28 cellular contexts compared by ENCODE assay signal in the genomic region with DNA sequence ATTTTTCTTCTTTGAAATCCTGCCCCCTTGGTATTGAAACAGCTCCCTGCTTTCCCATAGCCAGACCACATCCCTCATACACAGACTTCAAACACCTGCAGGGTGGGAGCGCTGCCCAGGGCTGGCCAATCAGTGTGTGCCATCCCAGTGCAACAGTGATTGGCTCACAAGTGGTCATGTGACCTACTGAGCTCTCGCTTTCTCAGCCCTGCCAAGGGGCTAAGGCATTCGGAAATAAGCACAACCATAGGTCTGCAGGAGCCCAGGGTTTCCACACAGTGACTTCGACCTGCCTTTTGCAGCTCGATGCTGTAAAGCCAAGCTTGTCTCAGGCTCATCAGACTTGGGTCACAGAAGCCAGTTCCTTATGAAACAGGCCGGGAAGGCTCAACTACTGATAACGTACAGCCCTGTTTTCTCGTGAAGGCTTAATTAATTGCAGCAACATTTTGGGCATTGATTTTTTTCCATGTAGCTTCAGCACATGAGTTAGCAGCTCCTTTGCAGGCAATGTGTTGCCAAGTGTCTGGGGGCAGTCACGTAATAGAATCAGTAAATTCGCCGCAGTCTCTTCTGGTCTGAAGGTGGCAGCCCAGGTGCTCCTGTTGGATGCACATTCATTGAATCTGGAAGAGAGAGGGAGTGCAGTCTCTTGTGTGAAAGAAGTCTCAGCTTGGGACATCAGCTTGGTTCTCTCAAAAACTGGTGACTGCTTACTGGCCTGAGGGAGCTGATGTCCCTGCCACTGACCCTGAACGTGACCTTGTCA.
A peak's percentile ranks its signal among the peaks of the same experiment; 100 is the strongest.
DNase-seq lines count a peak whose midpoint lies in the region; ATAC-seq, FAIRE-seq and TF ChIP-seq lines count a peak whose summit lies in the region.
"Had no signal": no experiment of that assay in that cellular context is flagged by ENCODE, and none has a peak within 500 bp of the region (broad histone marks: within the 10 kb centered on the region; RNA-seq: fewer than 3 reads in every experiment).

No MANE protein-coding gene starts in this region.

- H3K9me1 ChIP-seq in K562 (ENCODE audit: control insufficient read depth, insufficient read depth, low read length): no peaks in the 10 kb centered on the region

- TF ChIP-seq CTCF in K562 (IDR thresholded peaks at IDR 0.05 in 2 of 3, conservative IDR thresholded peaks at IDR 0.05 in 1 of 3; ENCODE audit: insufficient read depth in 2 of 3, low read depth in 1 of 3, low read length in 3 of 3): no peak
- TF ChIP-seq CTCF in nephron progenitor cell (IDR thresholded peaks at IDR 0.05): no peak
- TF ChIP-seq CTCF in esophagus squamous epithelium (IDR thresholded peaks at IDR 0.05): no peak
- no peak for TF ChIP-seq CTCF in hepatocyte (IDR thresholded peaks at IDR 0.05; ENCODE audit: poor library complexity)

- CTCF ChIA-PET in K562 (lab: Yijun Ruan, JAX; ENCODE audit: low intra/inter-chr PET ratio): no interaction called here

- no peak for FAIRE-seq in K562 (lab: Jason Lieb, UNC)
- FAIRE-seq: GM12891, RCC 7860, small intestine had no signal

- no peak for TF ChIP-seq EP300 in K562 (IDR thresholded peaks at IDR 0.05; ENCODE audit: low read length)

- no peak for ATAC-seq in K562
- ATAC-seq: gastrocnemius medialis, HCT116, left colon had no signal

- intact Hi-C loops in K562 (cut with micrococcal nuclease) (no loop called here), esophagus squamous epithelium (cut with DNase I) (no loop called here)

- TF ChIP-seq POLR2A in K562 (conservative IDR thresholded peaks at IDR 0.05): no peak
- no peak for TF ChIP-seq POLR2A in esophagus squamous epithelium (IDR thresholded peaks at IDR 0.05)

- no peak overlapping the region for H3K27ac Mint-ChIP-seq in nephron progenitor cell
- H3K27ac Mint-ChIP-seq: activated naive CD4-positive, alpha-beta T cell treated with anti-CD3 and anti-CD28 coated beads, Interleukin-2, amount 10 ng/mL, durations not matched to agents 7 days and 5 days; mesothelial cell of epicardium; nephron had no signal

- H3K27ac ChIP-seq in K562 (ENCODE audit: extremely low read depth, low read depth, low read length) (no peak overlapping the region), esophagus squamous epithelium (no peak overlapping the region), hepatocyte (no peak overlapping the region)
- H3K27ac ChIP-seq: C4-2B, gastrocnemius medialis, tibial artery had no signal

- DNase-seq in ELF-1 (ENCODE audit: low read depth, low spot score): peak; percentile 30
- peak; percentile 5 for DNase-seq in NCI-H69 (lab: John Stamatoyannopoulos, UW)
- DNase-seq in K562 (ENCODE audit: extremely low read depth in 1 of 4, low spot score in 3 of 4): no peak
- DNase-seq in nephron progenitor cell: peak; percentile 13
- DNase-seq in HK-2 (ENCODE audit: unreplicated experiment): no peak
- no peak for DNase-seq in esophagus squamous epithelium (lab: John Stamatoyannopoulos, UW)
- DNase-seq in hepatocyte (ENCODE audit: low spot score): no peak
- no peak for DNase-seq in NCI-H128 (lab: John Stamatoyannopoulos, UW; ENCODE audit: unreplicated experiment)
- DNase-seq: activated CD4-positive, CD25-positive, alpha-beta regulatory T cell treated with anti-CD3 and anti-CD28 coated beads, Interleukin-2, amount 50 U/mL, for 72 hours; activated CD8-positive, alpha-beta memory T cell treated with anti-CD3 and anti-CD28 coated beads for 24 hours; activated naive CD4-positive, alpha-beta T cell treated with anti-CD3 and anti-CD28 coated beads, Interleukin-2, amount 10 ng/mL, durations not matched to agents 7 days and 5 days; activated T-cell treated with anti-CD3 and anti-CD28 coated beads, Interleukin-2, amount 50 U/mL, for 48 hours; DMS 273 treated with DMSO at 0.1 percent for 48 hours; effector CD4-positive, alpha-beta T cell; gastrocnemius medialis; left colon; NCI-H1436 treated with DMSO at 0.1 percent for 48 hours; NCI-H2171 treated with DMSO at 0.1 percent for 48 hours; small intestine; stimulated activated naive CD4-positive, alpha-beta T cell treated with Interleukin-2 at 50 U/mL for 16 hours; tibial artery had no signal

- no peaks in the 10 kb centered on the region for H3K36me3 ChIP-seq in K562 (ENCODE audit: control insufficient read depth, insufficient read depth, low read length)
- H3K36me3 ChIP-seq in esophagus squamous epithelium: no peaks in the 10 kb centered on the region
- H3K36me3 ChIP-seq in hepatocyte (replicated peaks; ENCODE audit: insufficient read depth, low read depth): no peaks in the 10 kb centered on the region
- H3K36me3 ChIP-seq: gastrocnemius medialis, tibial artery had no signal

- H3K4me3 Mint-ChIP-seq in nephron progenitor cell: no peak overlapping the region
- H3K4me3 Mint-ChIP-seq: activated naive CD4-positive, alpha-beta T cell treated with anti-CD3 and anti-CD28 coated beads, Interleukin-2, amount 10 ng/mL, durations not matched to agents 7 days and 5 days; central memory CD8-positive, alpha-beta T cell; mesothelial cell of epicardium; nephron had no signal

- H3K9me2 ChIP-seq in hepatocyte (replicated peaks; ENCODE audit: insufficient read depth): no peaks in the 10 kb centered on the region

- peaks cover under 1% of the 10 kb centered on the region for H3K9me3 Mint-ChIP-seq in nephron progenitor cell
- H3K9me3 Mint-ChIP-seq: mesothelial cell of epicardium, nephron had no signal

- H2AFZ ChIP-seq in K562 (ENCODE audit: low read depth, low read length) (no peak overlapping the region), hepatocyte (no peak overlapping the region)

- H3K4me1 ChIP-seq in K562 (replicated peaks in 1 of 2; ENCODE audit: control insufficient read depth in 2 of 2, insufficient read depth in 2 of 2, low read length in 2 of 2): no peaks in the 10 kb centered on the region
- no peaks in the 10 kb centered on the region for H3K4me1 ChIP-seq in esophagus squamous epithelium
- H3K4me1 ChIP-seq in hepatocyte (ENCODE audit: insufficient read depth): no peaks in the 10 kb centered on the region
- H3K4me1 ChIP-seq: gastrocnemius medialis, tibial artery had no signal

- WGBS in K562 (ENCODE audit: insufficient coverage, low coverage, missing lambda C conversion rate): under 1% methylated on average over 12 of the region's 12 CpGs
- WGBS in esophagus squamous epithelium, 2 donors: 72 to 76% methylated on average over 9 to 10 of the region's 12 CpGs
- WGBS in hepatocyte (ENCODE audit: low lambda C conversion rate, missing lambda C conversion rate): 78% methylated on average over 12 of the region's 12 CpGs

- no peak for TF ChIP-seq RAD21 in K562 (CRISPR knock-in tag; conservative IDR thresholded peaks at IDR 0.05 in 1 of 2, IDR thresholded peaks at IDR 0.05 in 1 of 2)

- POLR2A ChIA-PET in K562 (lab: Yijun Ruan, JAX): interaction anchor here (0.7 kb wide), 1 partner anchor 847 kb away, joined by 3 read pairs; no protein-coding TSS in a partner anchor

- H3K4me2 ChIP-seq in K562 (ENCODE audit: insufficient read depth, low read length) (no peak overlapping the region), hepatocyte (no peak overlapping the region)

- no peak overlapping the region for H3K9ac ChIP-seq in K562 (ENCODE audit: insufficient read depth in 1 of 2, low read depth in 2 of 2, low read length in 2 of 2)

- H3K4me1 Mint-ChIP-seq in nephron progenitor cell: peaks cover 17% of the 10 kb centered on the region
- H3K4me1 Mint-ChIP-seq: activated naive CD4-positive, alpha-beta T cell treated with anti-CD3 and anti-CD28 coated beads, Interleukin-2, amount 10 ng/mL, durations not matched to agents 7 days and 5 days; central memory CD8-positive, alpha-beta T cell; mesothelial cell of epicardium; nephron had no signal

- H3K27me3 Mint-ChIP-seq in nephron progenitor cell (ENCODE audit: low read depth, poor library complexity): peaks cover 16% of the 10 kb centered on the region
- H3K27me3 Mint-ChIP-seq: activated naive CD4-positive, alpha-beta T cell treated with anti-CD3 and anti-CD28 coated beads, Interleukin-2, amount 10 ng/mL, durations not matched to agents 7 days and 5 days; central memory CD8-positive, alpha-beta T cell had no signal

- H4K20me1 ChIP-seq in K562 (replicated peaks; ENCODE audit: control insufficient read depth, insufficient read depth, low read length) (no peaks in the 10 kb centered on the region), hepatocyte (ENCODE audit: insufficient read depth, poor library complexity, severe bottlenecking) (no peaks in the 10 kb centered on the region)

- H3K4me3 ChIP-seq in K562 (no peak overlapping the region), esophagus squamous epithelium (no peak overlapping the region), hepatocyte (no peak overlapping the region)
- H3K4me3 ChIP-seq: gastrocnemius medialis, tibial artery had no signal

- H3K79me2 ChIP-seq in K562 (ENCODE audit: control insufficient read depth, insufficient read depth, low read length) (no peaks in the 10 kb centered on the region), hepatocyte (no peaks in the 10 kb centered on the region)

- H3K27me3 ChIP-seq in K562 (ENCODE audit: control insufficient read depth in 2 of 2, insufficient read depth in 2 of 2, low read length in 2 of 2) (no peaks in the 10 kb centered on the region), esophagus squamous epithelium (no peaks in the 10 kb centered on the region), hepatocyte (no peaks in the 10 kb centered on the region)
- H3K27me3 ChIP-seq: gastrocnemius medialis, tibial artery had no signal

- no TSS peak for BruUV-seq in K562 (replicated peaks; lab: Mats Ljungman, UMichigan)

- no peaks in the 10 kb centered on the region for H3K36me3 Mint-ChIP-seq in nephron progenitor cell (ENCODE audit: low read depth)
- H3K36me3 Mint-ChIP-seq: activated naive CD4-positive, alpha-beta T cell treated with anti-CD3 and anti-CD28 coated beads, Interleukin-2, amount 10 ng/mL, durations not matched to agents 7 days and 5 days; mesothelial cell of epicardium had no signal

- H3K9me3 ChIP-seq in K562 (replicated peaks; ENCODE audit: control insufficient read depth, insufficient read depth, low read depth, low read length): no peaks in the 10 kb centered on the region
- no peaks in the 10 kb centered on the region for H3K9me3 ChIP-seq in esophagus squamous epithelium
- no peaks in the 10 kb centered on the region for H3K9me3 ChIP-seq in hepatocyte (ENCODE audit: low read depth)
- H3K9me3 ChIP-seq: gastrocnemius medialis, tibial artery had no signal

- in situ Hi-C loops in K562 (cut with MboI): no loop called here

TF ChIP-seq in K562, 482 proteins besides CTCF, POLR2A, EP300 and RAD21 (continues in another document):
- TF ChIP-seq TFE3 (CRISPR knock-in tag; IDR thresholded peaks at IDR 0.05): peak; percentile 57

Comparison
In these comparisons a context has a peak if more than half of its experiments do, and no peak if none do; other contexts are left out.
1. DNase-seq: peak in ELF-1 (single experiment), NCI-H69 (single experiment) and nephron progenitor cell (single experiment); none in K562 (0 of 4), HK-2 (single experiment), esophagus squamous epithelium (single experiment), hepatocyte (single experiment) and NCI-H128 (single experiment).